Comparison of ENCODE assay signal across 8 cellular contexts in genomic region chr4:1346781-1347409, GRCh38. TPM values are rescaled to one million over a fixed set of nuclear protein-coding genes. Genes with fewer than 3 reads are reported as not detected.
DNase-seq lines count a peak whose midpoint lies in the region; ATAC-seq and TF ChIP-seq lines count a peak whose summit lies in the region.

Gene UVSSA, plus strand, starts transcription at chr4:1347208. Its CDS starts 884 bp downstream, at chr4:1348092.

- POLR2A ChIA-PET in AG04450 (lab: Yijun Ruan, JAX) = interaction anchor here (0.5 to 2.7 kb wide), 9 partner anchors 9 to 451 kb away, joined by 3 to 33 read pairs (median 4); partner anchors contain the start of genes CTBP1 and SLBP
- POLR2A ChIA-PET in WTC11 (lab: Charles Lee) = interaction anchor here (0.6 to 2.8 kb wide), 5 partner anchors 14 to 968 kb away, joined by 3 to 8 read pairs (median 5); partner anchors contain the start of genes CTBP1 and MAEA

- no peaks in the 10 kb centered on the region for H3K27me3 ChIP-seq in AG04450 (ENCODE audit: control insufficient read depth, insufficient read depth, low read length)

- peaks cover 16% of the 10 kb centered on the region for H3K36me3 Mint-ChIP-seq in WTC11
- peaks cover 0 to 8% (median 7%) of the 10 kb centered on the region in 3 donors for H3K36me3 Mint-ChIP-seq in immature natural killer cell

- H3K4me3 Mint-ChIP-seq in WTC11 = peak within 1 kb of the TSS; percentile 86
- peak within 1 kb of the TSS; percentile 89 to 98 (median 92) for H3K4me3 Mint-ChIP-seq in immature natural killer cell

- CTCF ChIA-PET in AG04450 (lab: Charles Lee) (interaction anchor here (1.2 to 3.6 kb wide), 3 partner anchors 9 to 219 kb away, joined by 3 to 22 read pairs (median 8); no protein-coding TSS in a partner anchor), WTC11 (lab: Charles Lee) (interaction anchor here (0.7 to 3.1 kb wide), 14 partner anchors 9 to 348 kb away, joined by 3 to 29 read pairs (median 4); partner anchors contain the start of gene MAEA)

- ATAC-seq in GM18909 (IDR thresholded peaks at IDR 0.05; ENCODE audit: poor library complexity, unreplicated experiment) = peak; percentile 95
- ATAC-seq in HG03175 (IDR thresholded peaks at IDR 0.05; ENCODE audit: unreplicated experiment) = peak; percentile 95
- peak; percentile 93 for ATAC-seq in WTC11

- peak within 1 kb of the TSS; percentile 93 for H3K27ac ChIP-seq in AG04450 (ENCODE audit: low read depth, low read length)

- H3K27ac Mint-ChIP-seq in WTC11 (peak within 1 kb of the TSS; percentile 91), immature natural killer cell (peak within 1 kb of the TSS; percentile 96 to 98 (median 96))

- H3K9me3 Mint-ChIP-seq in WTC11 = no peaks in the 10 kb centered on the region
- no peaks in the 10 kb centered on the region for H3K9me3 Mint-ChIP-seq in immature natural killer cell

- TF ChIP-seq CTCF in AG04450 (IDR thresholded peaks at IDR 0.05; ENCODE audit: low read depth, low read length) (no peak), WTC11 (IDR thresholded peaks at IDR 0.05) (no peak), cardiac fibroblast (IDR thresholded peaks at IDR 0.05; ENCODE audit: low read depth, low read length) (no peak)

- peaks cover 27% of the 10 kb centered on the region for H3K4me1 Mint-ChIP-seq in WTC11
- peaks cover 38 to 43% of the 10 kb centered on the region in 2 donors for H3K4me1 Mint-ChIP-seq in immature natural killer cell

- peak within 1 kb of the TSS; percentile 71 for H3K4me3 ChIP-seq in AG04450 (ENCODE audit: low read depth, low read length)
- H3K4me3 ChIP-seq in cardiac fibroblast (replicated peaks in 1 of 2; ENCODE audit: low read depth in 2 of 2, low read length in 2 of 2) = peak within 1 kb of the TSS; percentile 75 to 78

- H3K9me3 ChIP-seq in AG04450 (ENCODE audit: control insufficient read depth, insufficient read depth, low read length) = peaks cover 9% of the 10 kb centered on the region

- DNase-seq in AG04450 (ENCODE audit: low read depth, low spot score) (peak; percentile 99), NCI-H226 (peak; percentile 96), WTC11 (ENCODE audit: low spot score) (peak; percentile 100), cardiac fibroblast (ENCODE audit: low read depth in 2 of 2) (peak; percentile 100), immature natural killer cell (peak; percentile 100), smooth muscle cell of the brain vasculature (ENCODE audit: low read depth, low spot score) (peak; percentile 99)

- H3K27me3 Mint-ChIP-seq in WTC11 (ENCODE audit: low read depth) (no peaks in the 10 kb centered on the region), immature natural killer cell (ENCODE audit: low read depth in 3 of 3) (peaks cover 3 to 15% (median 10%) of the 10 kb centered on the region in 3 donors)

TF ChIP-seq in WTC11, 78 proteins besides CTCF, POLR2A, EP300 and RAD21 (continues in another document):
- TF ChIP-seq FOXK1 (CRISPR knock-in tag; IDR thresholded peaks at IDR 0.05) (no peak; the same call in none of the 2 replicates), NFATC4 (CRISPR knock-in tag; IDR thresholded peaks at IDR 0.05) (no peak), MXD4 (CRISPR knock-in tag; IDR thresholded peaks at IDR 0.05; ENCODE audit: borderline replicate concordance) (no peak), USF1 (CRISPR knock-in tag; IDR thresholded peaks at IDR 0.05) (peak; percentile 99), CREB1 (CRISPR knock-in tag; IDR thresholded peaks at IDR 0.05) (0 out of 2 replicates have a peak, but pooled peaks have one; percentile 37), ZNF671 (CRISPR knock-in tag; IDR thresholded peaks at IDR 0.05) (no peak), OVOL2 (CRISPR knock-in tag; IDR thresholded peaks at IDR 0.05; ENCODE audit: borderline replicate concordance) (no peak), NR3C1 (CRISPR knock-in tag; conservative IDR thresholded peaks at IDR 0.05; ENCODE audit: low read depth) (no peak)
- TF ChIP-seq, protein P1, sequence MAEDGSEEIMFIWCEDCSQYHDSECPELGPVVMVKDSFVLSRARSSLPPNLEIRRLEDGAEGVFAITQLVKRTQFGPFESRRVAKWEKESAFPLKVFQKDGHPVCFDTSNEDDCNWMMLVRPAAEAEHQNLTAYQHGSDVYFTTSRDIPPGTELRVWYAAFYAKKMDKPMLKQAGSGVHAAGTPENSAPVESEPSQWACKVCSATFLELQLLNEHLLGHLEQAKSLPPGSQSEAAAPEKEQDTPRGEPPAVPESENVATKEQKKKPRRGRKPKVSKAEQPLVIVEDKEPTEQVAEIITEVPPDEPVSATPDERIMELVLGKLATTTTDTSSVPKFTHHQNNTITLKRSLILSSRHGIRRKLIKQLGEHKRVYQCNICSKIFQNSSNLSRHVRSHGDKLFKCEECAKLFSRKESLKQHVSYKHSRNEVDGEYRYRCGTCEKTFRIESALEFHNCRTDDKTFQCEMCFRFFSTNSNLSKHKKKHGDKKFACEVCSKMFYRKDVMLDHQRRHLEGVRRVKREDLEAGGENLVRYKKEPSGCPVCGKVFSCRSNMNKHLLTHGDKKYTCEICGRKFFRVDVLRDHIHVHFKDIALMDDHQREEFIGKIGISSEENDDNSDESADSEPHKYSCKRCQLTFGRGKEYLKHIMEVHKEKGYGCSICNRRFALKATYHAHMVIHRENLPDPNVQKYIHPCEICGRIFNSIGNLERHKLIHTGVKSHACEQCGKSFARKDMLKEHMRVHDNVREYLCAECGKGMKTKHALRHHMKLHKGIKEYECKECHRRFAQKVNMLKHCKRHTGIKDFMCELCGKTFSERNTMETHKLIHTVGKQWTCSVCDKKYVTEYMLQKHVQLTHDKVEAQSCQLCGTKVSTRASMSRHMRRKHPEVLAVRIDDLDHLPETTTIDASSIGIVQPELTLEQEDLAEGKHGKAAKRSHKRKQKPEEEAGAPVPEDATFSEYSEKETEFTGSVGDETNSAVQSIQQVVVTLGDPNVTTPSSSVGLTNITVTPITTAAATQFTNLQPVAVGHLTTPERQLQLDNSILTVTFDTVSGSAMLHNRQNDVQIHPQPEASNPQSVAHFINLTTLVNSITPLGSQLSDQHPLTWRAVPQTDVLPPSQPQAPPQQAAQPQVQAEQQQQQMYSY (CRISPR knock-in tag; IDR thresholded peaks at IDR 0.05) = peak; percentile 5; the same call in 1 of the 2 replicates
- TF ChIP-seq, protein P2, sequence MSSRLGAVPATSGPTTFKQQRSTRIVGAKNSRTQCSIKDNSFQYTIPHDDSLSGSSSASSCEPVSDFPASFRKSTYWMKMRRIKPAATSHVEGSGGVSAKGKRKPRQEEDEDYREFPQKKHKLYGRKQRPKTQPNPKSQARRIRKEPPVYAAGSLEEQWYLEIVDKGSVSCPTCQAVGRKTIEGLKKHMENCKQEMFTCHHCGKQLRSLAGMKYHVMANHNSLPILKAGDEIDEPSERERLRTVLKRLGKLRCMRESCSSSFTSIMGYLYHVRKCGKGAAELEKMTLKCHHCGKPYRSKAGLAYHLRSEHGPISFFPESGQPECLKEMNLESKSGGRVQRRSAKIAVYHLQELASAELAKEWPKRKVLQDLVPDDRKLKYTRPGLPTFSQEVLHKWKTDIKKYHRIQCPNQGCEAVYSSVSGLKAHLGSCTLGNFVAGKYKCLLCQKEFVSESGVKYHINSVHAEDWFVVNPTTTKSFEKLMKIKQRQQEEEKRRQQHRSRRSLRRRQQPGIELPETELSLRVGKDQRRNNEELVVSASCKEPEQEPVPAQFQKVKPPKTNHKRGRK (CRISPR knock-in tag; IDR thresholded peaks at IDR 0.05; ENCODE audit: borderline replicate concordance) = no peak
- TF ChIP-seq, protein P3, sequence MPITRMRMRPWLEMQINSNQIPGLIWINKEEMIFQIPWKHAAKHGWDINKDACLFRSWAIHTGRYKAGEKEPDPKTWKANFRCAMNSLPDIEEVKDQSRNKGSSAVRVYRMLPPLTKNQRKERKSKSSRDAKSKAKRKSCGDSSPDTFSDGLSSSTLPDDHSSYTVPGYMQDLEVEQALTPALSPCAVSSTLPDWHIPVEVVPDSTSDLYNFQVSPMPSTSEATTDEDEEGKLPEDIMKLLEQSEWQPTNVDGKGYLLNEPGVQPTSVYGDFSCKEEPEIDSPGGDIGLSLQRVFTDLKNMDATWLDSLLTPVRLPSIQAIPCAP (CRISPR knock-in tag; IDR thresholded peaks at IDR 0.05) = no peak
- TF ChIP-seq, protein P4, sequence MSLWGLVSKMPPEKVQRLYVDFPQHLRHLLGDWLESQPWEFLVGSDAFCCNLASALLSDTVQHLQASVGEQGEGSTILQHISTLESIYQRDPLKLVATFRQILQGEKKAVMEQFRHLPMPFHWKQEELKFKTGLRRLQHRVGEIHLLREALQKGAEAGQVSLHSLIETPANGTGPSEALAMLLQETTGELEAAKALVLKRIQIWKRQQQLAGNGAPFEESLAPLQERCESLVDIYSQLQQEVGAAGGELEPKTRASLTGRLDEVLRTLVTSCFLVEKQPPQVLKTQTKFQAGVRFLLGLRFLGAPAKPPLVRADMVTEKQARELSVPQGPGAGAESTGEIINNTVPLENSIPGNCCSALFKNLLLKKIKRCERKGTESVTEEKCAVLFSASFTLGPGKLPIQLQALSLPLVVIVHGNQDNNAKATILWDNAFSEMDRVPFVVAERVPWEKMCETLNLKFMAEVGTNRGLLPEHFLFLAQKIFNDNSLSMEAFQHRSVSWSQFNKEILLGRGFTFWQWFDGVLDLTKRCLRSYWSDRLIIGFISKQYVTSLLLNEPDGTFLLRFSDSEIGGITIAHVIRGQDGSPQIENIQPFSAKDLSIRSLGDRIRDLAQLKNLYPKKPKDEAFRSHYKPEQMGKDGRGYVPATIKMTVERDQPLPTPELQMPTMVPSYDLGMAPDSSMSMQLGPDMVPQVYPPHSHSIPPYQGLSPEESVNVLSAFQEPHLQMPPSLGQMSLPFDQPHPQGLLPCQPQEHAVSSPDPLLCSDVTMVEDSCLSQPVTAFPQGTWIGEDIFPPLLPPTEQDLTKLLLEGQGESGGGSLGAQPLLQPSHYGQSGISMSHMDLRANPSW (CRISPR knock-in tag; conservative IDR thresholded peaks at IDR 0.05; ENCODE audit: low read depth) = no peak
- TF ChIP-seq, protein P5, sequence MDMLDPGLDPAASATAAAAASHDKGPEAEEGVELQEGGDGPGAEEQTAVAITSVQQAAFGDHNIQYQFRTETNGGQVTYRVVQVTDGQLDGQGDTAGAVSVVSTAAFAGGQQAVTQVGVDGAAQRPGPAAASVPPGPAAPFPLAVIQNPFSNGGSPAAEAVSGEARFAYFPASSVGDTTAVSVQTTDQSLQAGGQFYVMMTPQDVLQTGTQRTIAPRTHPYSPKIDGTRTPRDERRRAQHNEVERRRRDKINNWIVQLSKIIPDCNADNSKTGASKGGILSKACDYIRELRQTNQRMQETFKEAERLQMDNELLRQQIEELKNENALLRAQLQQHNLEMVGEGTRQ (CRISPR knock-in tag; IDR thresholded peaks at IDR 0.05) = peak; percentile 98

RNA-seq across cellular contexts. Expression of gene UVSSA, which starts in this region (rescaled TPM):
- polyA plus RNA-seq in AG04450 (2011; rRNA removed) = 4.9 and 5.2 TPM in 2 replicates
- polyA minus RNA-seq in AG04450 (2011; rRNA and poly(A)+ RNA removed) = 4.0 and 4.6 TPM in 2 replicates
- 36.9 to 41.5 TPM (median 40.4 TPM) in 3 replicates for total RNA-seq in WTC11 (2021)
- 1 to 10 TPM; 3.2 to 7.0 (median 4.0) TPM for polyA plus RNA-seq in immature natural killer cell

Comparison
In these comparisons a context has a peak if more than half of its experiments do, and no peak if none do; other contexts are left out.
1. Peak in every context shown above with its lines: DNase-seq, ATAC-seq, H3K4me3 ChIP-seq and H3K27ac ChIP-seq.